In the genomic region with DNA sequence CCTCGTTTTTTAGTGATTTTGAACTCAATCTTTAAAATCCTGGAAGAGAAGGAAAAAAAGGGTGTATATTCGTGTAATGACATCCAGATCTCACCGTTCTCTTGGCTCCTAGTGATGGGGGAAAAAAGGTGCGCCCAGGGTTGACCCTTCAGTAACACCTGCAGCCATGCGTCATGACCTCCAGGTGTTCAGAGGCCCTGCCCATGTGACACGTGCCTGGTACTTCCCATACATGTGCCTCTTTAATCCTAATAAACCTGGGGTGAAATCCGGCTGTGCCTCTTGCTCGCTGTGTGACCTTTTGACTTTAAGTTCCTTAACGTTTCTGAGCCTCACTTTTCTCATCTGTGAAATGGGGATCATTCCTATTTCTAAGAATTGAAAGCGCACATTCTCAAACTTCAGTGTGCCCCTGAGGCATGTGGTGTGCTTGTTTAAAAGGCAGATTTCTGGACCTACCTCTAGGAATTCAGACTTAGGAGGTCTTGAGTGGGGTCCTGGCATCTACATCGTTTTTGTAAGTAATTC, we compare ENCODE assay signal across 31 cellular contexts.
"Had no signal": no experiment of that assay in that cellular context is flagged by ENCODE, and none has a peak within 500 bp of the region (broad histone marks: within the 10 kb centered on the region; RNA-seq: fewer than 3 reads in every experiment).

No MANE protein-coding gene starts in this region.

- ATAC-seq: activated CD8-positive, alpha-beta memory T cell treated with anti-CD3 and anti-CD28 coated beads, Interleukin-2, amount 10 ng/mL, durations not matched to agents 7 days and 5 days; activated CD8-positive, alpha-beta T cell treated with anti-CD3 and anti-CD28 coated beads, Interleukin-2, amount 10 ng/mL, durations not matched to agents 7 days and 5 days; activated naive CD8-positive, alpha-beta T cell treated with anti-CD3 and anti-CD28 coated beads, Interleukin-2, amount 50 U/mL, for 24 hours; body of pancreas; esophagus mucosa; foreskin keratinocyte; gastrocnemius medialis; heart left ventricle had no signal

- H3K27me3 Mint-ChIP-seq: activated CD4-positive, alpha-beta memory T cell treated with anti-CD3 and anti-CD28 coated beads for 36 hours; activated CD8-positive, alpha-beta memory T cell treated with anti-CD3 and anti-CD28 coated beads, Interleukin-2, amount 10 ng/mL, durations not matched to agents 7 days and 5 days; activated naive CD4-positive, alpha-beta T cell treated with anti-CD3 and anti-CD28 coated beads, Interleukin-2, amount 50 U/mL, for 24 hours; activated naive CD8-positive, alpha-beta T cell treated with anti-CD3 and anti-CD28 coated beads for 36 hours; activated naive CD8-positive, alpha-beta T cell treated with anti-CD3 and anti-CD28 coated beads, Interleukin-2, amount 50 U/mL, for 24 hours had no signal

- H3K36me3 ChIP-seq: adrenal gland, gastrocnemius medialis, heart left ventricle had no signal

- H3K4me3 Mint-ChIP-seq: activated CD4-positive, alpha-beta memory T cell treated with anti-CD3 and anti-CD28 coated beads for 36 hours; activated CD8-positive, alpha-beta memory T cell treated with anti-CD3 and anti-CD28 coated beads, Interleukin-2, amount 10 ng/mL, durations not matched to agents 7 days and 5 days; activated CD8-positive, alpha-beta T cell treated with anti-CD3 and anti-CD28 coated beads, Interleukin-2, amount 10 ng/mL, durations not matched to agents 7 days and 5 days; activated naive CD4-positive, alpha-beta T cell treated with anti-CD3 and anti-CD28 coated beads for 36 hours; activated naive CD4-positive, alpha-beta T cell treated with anti-CD3 and anti-CD28 coated beads, Interleukin-2, amount 50 U/mL, for 24 hours; activated naive CD8-positive, alpha-beta T cell treated with anti-CD3 and anti-CD28 coated beads for 36 hours; activated naive CD8-positive, alpha-beta T cell treated with anti-CD3 and anti-CD28 coated beads, Interleukin-2, amount 50 U/mL, for 24 hours; activated T-helper 1 cell treated with anti-CD3 and anti-CD28 coated beads, Interleukin-12 subunit alpha, Interleukin-12 subunit beta, Interleukin-2, Interleukin-4 antibody, amounts not matched to agents 30 ng/mL and 10 ng/mL and 1 ng/mL, durations not matched to agents 14 hours and 24 hours and 36 hours; endodermal cell had no signal

- H3K4me1 ChIP-seq: adrenal gland, foreskin keratinocyte, gastrocnemius medialis, heart left ventricle had no signal

- H3K27ac Mint-ChIP-seq: activated CD4-positive, alpha-beta memory T cell treated with anti-CD3 and anti-CD28 coated beads for 36 hours; activated CD8-positive, alpha-beta memory T cell treated with anti-CD3 and anti-CD28 coated beads, Interleukin-2, amount 10 ng/mL, durations not matched to agents 7 days and 5 days; activated CD8-positive, alpha-beta T cell treated with anti-CD3 and anti-CD28 coated beads, Interleukin-2, amount 10 ng/mL, durations not matched to agents 7 days and 5 days; activated naive CD4-positive, alpha-beta T cell treated with anti-CD3 and anti-CD28 coated beads for 36 hours; activated naive CD4-positive, alpha-beta T cell treated with anti-CD3 and anti-CD28 coated beads, Interleukin-2, amount 50 U/mL, for 24 hours; activated naive CD8-positive, alpha-beta T cell treated with anti-CD3 and anti-CD28 coated beads for 36 hours; activated naive CD8-positive, alpha-beta T cell treated with anti-CD3 and anti-CD28 coated beads, Interleukin-2, amount 50 U/mL, for 24 hours; activated T-helper 1 cell treated with anti-CD3 and anti-CD28 coated beads, Interleukin-12 subunit alpha, Interleukin-12 subunit beta, Interleukin-2, Interleukin-4 antibody, amounts not matched to agents 30 ng/mL and 10 ng/mL and 1 ng/mL, durations not matched to agents 14 hours and 24 hours and 36 hours; activated T-helper 2 cell treated with anti-CD3 and anti-CD28 coated beads, Interferon-gamma antibody, Interleukin-2, Interleukin-4, amounts not matched to agents 10 μg/mL and 5 μg/mL and 100 μg/mL, durations not matched to agents 14 hours and 24 hours and 36 hours; endodermal cell had no signal

- H3K27me3 ChIP-seq: adrenal gland, body of pancreas, foreskin keratinocyte, gastrocnemius medialis, heart left ventricle had no signal

- H3K36me3 Mint-ChIP-seq: activated naive CD4-positive, alpha-beta T cell treated with anti-CD3 and anti-CD28 coated beads, Interleukin-2, amount 50 U/mL, for 24 hours; activated naive CD8-positive, alpha-beta T cell treated with anti-CD3 and anti-CD28 coated beads for 36 hours had no signal

- DNase-seq: activated CD4-positive, alpha-beta memory T cell treated with anti-CD3 and anti-CD28 coated beads for 36 hours; activated CD4-positive, alpha-beta T cell treated with anti-CD3 and anti-CD28 coated beads for 1 hour; activated CD4-positive, alpha-beta T cell treated with anti-CD3 and anti-CD28 coated beads for 4 hours; activated CD4-positive, CD25-positive, alpha-beta regulatory T cell; activated CD8-positive, alpha-beta memory T cell treated with anti-CD3 and anti-CD28 coated beads, Interleukin-2, amount 10 ng/mL, durations not matched to agents 7 days and 5 days; activated CD8-positive, alpha-beta memory T cell treated with anti-CD3 and anti-CD28 coated beads, Interleukin-2, amount 50 U/mL, for 4 hours; activated CD8-positive, alpha-beta T cell treated with anti-CD3 and anti-CD28 coated beads, Interleukin-2, amount 10 ng/mL, durations not matched to agents 7 days and 5 days; activated effector memory CD4-positive, alpha-beta T cell treated with anti-CD3 and anti-CD28 coated beads, Interleukin-2, amount 50 U/mL, for 16 hours; activated naive CD4-positive, alpha-beta T cell treated with anti-CD3 and anti-CD28 coated beads for 36 hours; activated naive CD8-positive, alpha-beta T cell treated with anti-CD3 and anti-CD28 coated beads for 36 hours; activated naive CD8-positive, alpha-beta T cell treated with anti-CD3 and anti-CD28 coated beads, Interleukin-2, amount 50 U/mL, for 24 hours; activated T-cell treated with anti-CD3 and anti-CD28 coated beads, Interleukin-2, amount 50 U/mL, for 1 hour; activated T-cell treated with anti-CD3 and anti-CD28 coated beads, Interleukin-2, amount 50 U/mL, for 48 hours; adrenal gland; amygdala; aorta; body of pancreas; caudate nucleus; cortex of kidney; dermis blood vessel endothelial cell; effector memory CD4-positive, alpha-beta T cell; endodermal cell; foreskin keratinocyte; gastrocnemius medialis; glutamatergic neuron; heart left ventricle; T-helper 2 cell had no signal

- H3K9me3 ChIP-seq: adrenal gland, body of pancreas, gastrocnemius medialis, heart left ventricle had no signal

- H3K4me3 ChIP-seq: adrenal gland, body of pancreas, gastrocnemius medialis, heart left ventricle had no signal

- H3K9me3 Mint-ChIP-seq: activated CD4-positive, alpha-beta memory T cell treated with anti-CD3 and anti-CD28 coated beads for 36 hours; activated naive CD4-positive, alpha-beta T cell treated with anti-CD3 and anti-CD28 coated beads for 36 hours; activated naive CD4-positive, alpha-beta T cell treated with anti-CD3 and anti-CD28 coated beads, Interleukin-2, amount 50 U/mL, for 24 hours; activated naive CD8-positive, alpha-beta T cell treated with anti-CD3 and anti-CD28 coated beads for 36 hours; activated naive CD8-positive, alpha-beta T cell treated with anti-CD3 and anti-CD28 coated beads, Interleukin-2, amount 50 U/mL, for 24 hours; activated T-helper 1 cell treated with anti-CD3 and anti-CD28 coated beads, Interleukin-12 subunit alpha, Interleukin-12 subunit beta, Interleukin-2, Interleukin-4 antibody, amounts not matched to agents 30 ng/mL and 10 ng/mL and 1 ng/mL, durations not matched to agents 14 hours and 24 hours and 36 hours; activated T-helper 2 cell treated with anti-CD3 and anti-CD28 coated beads, Interferon-gamma antibody, Interleukin-2, Interleukin-4, amounts not matched to agents 10 μg/mL and 5 μg/mL and 100 μg/mL, durations not matched to agents 14 hours and 24 hours and 36 hours; endodermal cell had no signal

- H3K27ac ChIP-seq: adrenal gland, foreskin keratinocyte, gastrocnemius medialis, heart left ventricle had no signal

- H3K4me1 Mint-ChIP-seq: activated naive CD4-positive, alpha-beta T cell treated with anti-CD3 and anti-CD28 coated beads, Interleukin-2, amount 50 U/mL, for 24 hours; activated naive CD8-positive, alpha-beta T cell treated with anti-CD3 and anti-CD28 coated beads for 36 hours had no signal
